ENCODE assay signal across 7 cellular contexts in the genomic region with DNA sequence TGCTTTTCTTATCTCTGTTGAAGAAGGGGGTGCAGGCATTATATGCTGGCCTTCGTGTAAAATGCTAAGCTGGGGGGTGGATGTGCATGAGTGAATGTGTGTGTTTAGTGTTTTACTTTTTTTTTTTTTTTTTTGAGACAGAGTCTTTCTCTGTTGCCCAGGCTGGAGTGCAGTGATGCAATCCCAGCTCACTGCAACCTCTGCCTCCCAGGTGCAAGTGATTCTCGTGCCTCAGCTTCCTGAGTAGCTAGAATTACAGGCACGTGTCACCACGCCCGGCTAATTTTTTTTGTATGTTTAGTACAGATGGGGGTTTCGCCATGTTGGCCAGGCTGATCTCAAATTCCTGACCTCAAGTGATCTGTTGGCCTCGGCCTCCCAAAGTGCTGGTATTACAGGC. TPM values are rescaled to one million over a fixed set of nuclear protein-coding genes. Genes with fewer than 3 reads are reported as not detected.
DNase-seq lines count a peak whose midpoint lies in the region; ATAC-seq, FAIRE-seq and TF ChIP-seq lines count a peak whose summit lies in the region.
"Not testable (repeated sequence)": the region's sequence is repeated elsewhere in the genome, so short reads cannot be mapped to it uniquely, and the experiment has no call there.

No MANE protein-coding gene starts in this region.

- not testable (repeated sequence) for H3K36me3 ChIP-seq in DND-41 (ENCODE audit: insufficient read depth, low read length); Karpas-422 (ENCODE audit: insufficient read depth, low read length); HepG2 (replicated peaks in 1 of 2; ENCODE audit: control insufficient read depth in 1 of 2, insufficient read depth in 2 of 2, low read length in 2 of 2)

- CTCF ChIA-PET in HepG2 (lab: Yijun Ruan, JAX; ENCODE audit: low intra/inter-chr PET ratio, low total read pairs), result not testable (repeated sequence)

- H3K27me3 ChIP-seq in DND-41 (ENCODE audit: insufficient read depth, low read length, poor library complexity); Karpas-422 (ENCODE audit: low read length); HepG2 (ENCODE audit: control insufficient read depth in 1 of 2, insufficient read depth in 2 of 2, low read length in 2 of 2): not testable (repeated sequence)

- H4K20me1 ChIP-seq in DND-41 (ENCODE audit: insufficient read depth, low read length); Karpas-422 (ENCODE audit: insufficient read depth, low read depth, low read length); HepG2 (ENCODE audit: insufficient read depth, low read length): not testable (repeated sequence)

- in situ Hi-C loops in SK-MEL-5 (cut with HindIII; ENCODE audit: low pct_unique_long_range_greater_than_20kb, low sequenced_read_pairs); HepG2 (cut with HindIII; ENCODE audit: extremely low pct_ligation_motif_present, low pct_unique_long_range_greater_than_20kb): not testable (repeated sequence)

- ATAC-seq in DND-41 (ENCODE audit: insufficient read depth, low read depth); HepG2: not testable (repeated sequence)
- peak; percentile 16 for ATAC-seq in stimulated activated memory B cell treated with anti-CD40 and anti-IgM and Interleukin-4, amounts not matched to agents 10 μg/mL and 1 μg/mL and 100 μg/mL, for 72 hours

- not testable (repeated sequence) for TF ChIP-seq CTCF in DND-41 (IDR thresholded peaks at IDR 0.05; ENCODE audit: borderline replicate concordance, extremely low read depth, low read length, poor library complexity, severe bottlenecking); NB4 (IDR thresholded peaks at IDR 0.05; ENCODE audit: low read depth, low read length); HepG2 (CRISPR knock-in tag; IDR thresholded peaks at IDR 0.05)

- H3K4me1 ChIP-seq in DND-41 (ENCODE audit: insufficient read depth, low read length); HepG2 (ENCODE audit: insufficient read depth, low read length): not testable (repeated sequence)
- peaks cover 26% of the 10 kb centered on the region for H3K4me1 ChIP-seq in Karpas-422 (ENCODE audit: low read length)

- not testable (repeated sequence) for H3K9ac ChIP-seq in DND-41 (ENCODE audit: low read depth, low read length); Karpas-422 (ENCODE audit: low read length); HepG2 (ENCODE audit: insufficient read depth, low read depth, low read length)

- POLR2A ChIA-PET in HepG2 (lab: Yijun Ruan, JAX), result not testable (repeated sequence)

- not testable (repeated sequence) for H3K4me2 ChIP-seq in DND-41 (ENCODE audit: insufficient read depth, low read length); Karpas-422 (ENCODE audit: low read depth, low read length, poor library complexity, severe bottlenecking); HepG2 (ENCODE audit: low read depth, low read length)

- H3K9me2 ChIP-seq in Karpas-422 (replicated peaks; ENCODE audit: insufficient read depth, low read length), result not testable (repeated sequence)

- not testable (repeated sequence) for BruUV-seq in HepG2 (replicated peaks; lab: Mats Ljungman, UMichigan)

- not testable (repeated sequence) for H3K27me3 Mint-ChIP-seq in stimulated activated memory B cell treated with anti-CD40 and anti-IgM and Interleukin-4, amounts not matched to agents 10 μg/mL and 1 μg/mL and 100 μg/mL, for 72 hours

- H2AFZ ChIP-seq in DND-41 (ENCODE audit: low read depth, low read length); Karpas-422 (ENCODE audit: low read length); HepG2 (ENCODE audit: low read length): not testable (repeated sequence)

- DNase-seq in DND-41, result peak; percentile 33
- peak; percentile 71 for DNase-seq in Karpas-422
- peak; percentile 14 for DNase-seq in NB4 (ENCODE audit: low read depth)
- peak; percentile 3 for DNase-seq in NCI-H748 (lab: John Stamatoyannopoulos, UW; ENCODE audit: unreplicated experiment)
- peak; percentile 10 for DNase-seq in SK-MEL-5 (ENCODE audit: low read depth, low spot score)
- DNase-seq in HepG2 (ENCODE audit: low spot score), result peak; percentile 14

- H3K9me3 ChIP-seq in DND-41 (ENCODE audit: insufficient read depth, low read length, severe bottlenecking); Karpas-422 (ENCODE audit: low read length); HepG2 (ENCODE audit: low read length): not testable (repeated sequence)

- not testable (repeated sequence) for H3K36me3 Mint-ChIP-seq in stimulated activated memory B cell treated with anti-CD40 and anti-IgM and Interleukin-4, amounts not matched to agents 10 μg/mL and 1 μg/mL and 100 μg/mL, for 72 hours

- TF ChIP-seq EP300 in HepG2 (IDR thresholded peaks at IDR 0.05; ENCODE audit: low read depth in 2 of 2, low read length in 2 of 2); HepG2 (CRISPR knock-in tag; IDR thresholded peaks at IDR 0.05; ENCODE audit: borderline replicate concordance): not testable (repeated sequence)

- not testable (repeated sequence) for H3K27ac Mint-ChIP-seq in stimulated activated memory B cell treated with anti-CD40 and anti-IgM and Interleukin-4, amounts not matched to agents 10 μg/mL and 1 μg/mL and 100 μg/mL, for 72 hours

- intact Hi-C loops in HepG2 (cut with micrococcal nuclease; ENCODE audit: unreplicated experiment), result loop anchor here (2.0 kb wide), 1 partner anchor 79 kb away; no protein-coding TSS in a partner anchor

- not testable (repeated sequence) for H3K4me3 Mint-ChIP-seq in stimulated activated memory B cell treated with anti-CD40 and anti-IgM and Interleukin-4, amounts not matched to agents 10 μg/mL and 1 μg/mL and 100 μg/mL, for 72 hours

- not testable (repeated sequence) for H3K79me2 ChIP-seq in DND-41 (ENCODE audit: insufficient read depth, low read length); Karpas-422 (ENCODE audit: low read length); HepG2 (ENCODE audit: insufficient read depth, low read length)

- H3K4me3 ChIP-seq in DND-41 (ENCODE audit: low read depth in 1 of 2, low read length in 2 of 2); Karpas-422 (ENCODE audit: low read length); NB4 (ENCODE audit: low read depth, low read length); HepG2 (replicated peaks in 1 of 3; ENCODE audit: insufficient read depth in 1 of 3, low read depth in 2 of 3, low read length in 3 of 3): not testable (repeated sequence)

- not testable (repeated sequence) for H3K27ac ChIP-seq in DND-41 (ENCODE audit: low read length); Karpas-422 (ENCODE audit: low read length); HepG2 (ENCODE audit: extremely low read length, insufficient read depth, low read length)

- 1% methylated on average over 7 of the region's 7 CpGs for WGBS in HepG2 (ENCODE audit: low lambda C conversion rate)

- not testable (repeated sequence) for H3K9me3 Mint-ChIP-seq in stimulated activated memory B cell treated with anti-CD40 and anti-IgM and Interleukin-4, amounts not matched to agents 10 μg/mL and 1 μg/mL and 100 μg/mL, for 72 hours

- not testable (repeated sequence) for TF ChIP-seq POLR2A in NB4 (IDR thresholded peaks at IDR 0.05; ENCODE audit: extremely low read depth, insufficient read length); HepG2 (IDR thresholded peaks at IDR 0.05; ENCODE audit: insufficient read depth in 1 of 2, low read depth in 2 of 2, low read length in 2 of 2)

- FAIRE-seq in HepG2 (lab: Jason Lieb, UNC), result not testable (repeated sequence)

- TF ChIP-seq RAD21 in HepG2 (CRISPR knock-in tag; IDR thresholded peaks at IDR 0.05), result not testable (repeated sequence)

- H3K4me1 Mint-ChIP-seq in stimulated activated memory B cell treated with anti-CD40 and anti-IgM and Interleukin-4, amounts not matched to agents 10 μg/mL and 1 μg/mL and 100 μg/mL, for 72 hours, result peaks cover 17% of the 10 kb centered on the region

TF ChIP-seq in HepG2, 621 proteins besides CTCF, POLR2A, EP300 and RAD21 (continues in another document):
- peak; percentile 65; the same call in 1 of the 2 replicates for TF ChIP-seq ZNF121 (CRISPR knock-in tag; IDR thresholded peaks at IDR 0.05)

RNA-seq across cellular contexts. Expression of a gene that starts 55.8 kb away (rescaled TPM):
- 27.2 and 52.8 TPM in 2 replicates for total RNA-seq in Karpas-422 (2014; rRNA removed; shearing (Covaris generic); ENCODE audit: low replicate concordance)
- 3.5 TPM in 2 replicates for total RNA-seq in SK-MEL-5 (2014; rRNA removed; shearing (Covaris generic))
- 19.7 and 26.4 TPM in 2 replicates for polyA plus RNA-seq in SK-MEL-5 (2015; cell fraction: cytosol; rRNA removed)
- 41.4 and 51.5 TPM in 2 replicates for polyA plus RNA-seq in SK-MEL-5 (2015; cell fraction: nucleus; rRNA removed)
- total RNA-seq in HepG2 (2016; rRNA removed; fragmentation: Illumina TruSeq; extraction: Trizol), result 7.8 and 9.1 TPM in 2 replicates
- 11.3 and 15.0 TPM in 2 replicates for total RNA-seq in HepG2 (2016; cell fraction: cytosol; rRNA removed; fragmentation: Illumina TruSeq; extraction: Trizol; ENCODE audit: low read depth)
- 6.5 and 9.5 TPM in 2 replicates for total RNA-seq in HepG2 (2016; cell fraction: insoluble cytoplasmic fraction; rRNA removed; fragmentation: Illumina TruSeq; extraction: Trizol)
- 5.5 and 5.8 TPM in 2 replicates for total RNA-seq in HepG2 (2016; cell fraction: membrane; rRNA removed; fragmentation: Illumina TruSeq; extraction: Trizol)
- 31.8 and 33.5 TPM in 2 replicates for total RNA-seq in HepG2 (2016; cell fraction: nucleus; rRNA removed; fragmentation: Illumina TruSeq; extraction: Trizol)
- polyA plus RNA-seq in HepG2 (2011; rRNA removed), result 11.1 and 11.5 TPM in 2 replicates
- polyA plus RNA-seq in HepG2 (2011; cell fraction: cytosol; rRNA removed), result 3.4 and 4.2 TPM in 2 replicates
- polyA plus RNA-seq in HepG2 (2011; cell fraction: nucleus; rRNA removed), result 41.8 and 44.1 TPM in 2 replicates
- 22.5 and 23.1 TPM in 2 replicates for polyA plus RNA-seq in HepG2 (2012)
- 0.96 and 1.1 TPM in 2 replicates for polyA plus RNA-seq in HepG2 (2016; cell fraction: cytosol; fragmentation: Illumina TruSeq; extraction: Trizol; ENCODE audit: low read depth)
- polyA plus RNA-seq in HepG2 (2016; cell fraction: insoluble cytoplasmic fraction; fragmentation: Illumina TruSeq; extraction: Trizol; ENCODE audit: low read depth), result 16.6 and 22.3 TPM in 2 replicates
- polyA plus RNA-seq in HepG2 (2016; cell fraction: membrane; fragmentation: Illumina TruSeq; extraction: Trizol; ENCODE audit: low read depth), result 2.3 and 2.9 TPM in 2 replicates
- 55.4 and 57.4 TPM in 2 replicates for polyA plus RNA-seq in HepG2 (2016; cell fraction: nucleus; fragmentation: Illumina TruSeq; extraction: Trizol; ENCODE audit: insufficient read depth, low read depth)
- 15.5 and 17.2 TPM in 2 replicates for polyA minus RNA-seq in HepG2 (2011; rRNA and poly(A)+ RNA removed; ENCODE audit: low replicate concordance)
- 8.9 and 9.3 TPM in 2 replicates for polyA minus RNA-seq in HepG2 (2011; cell fraction: cytosol; rRNA and poly(A)+ RNA removed)
- 113 and 114 TPM in 2 replicates for polyA minus RNA-seq in HepG2 (2011; cell fraction: nucleus; rRNA and poly(A)+ RNA removed)

Comparison
In these comparisons a context has a peak if more than half of its experiments do, and no peak if none do; other contexts are left out.
1. DNase-seq: peak in every context shown above with its lines; median percentile 71 in Karpas-422; 33 in DND-41; 14 in NB4; 14 in HepG2; 10 in SK-MEL-5; 3 in NCI-H748.